In the genomic region with DNA sequence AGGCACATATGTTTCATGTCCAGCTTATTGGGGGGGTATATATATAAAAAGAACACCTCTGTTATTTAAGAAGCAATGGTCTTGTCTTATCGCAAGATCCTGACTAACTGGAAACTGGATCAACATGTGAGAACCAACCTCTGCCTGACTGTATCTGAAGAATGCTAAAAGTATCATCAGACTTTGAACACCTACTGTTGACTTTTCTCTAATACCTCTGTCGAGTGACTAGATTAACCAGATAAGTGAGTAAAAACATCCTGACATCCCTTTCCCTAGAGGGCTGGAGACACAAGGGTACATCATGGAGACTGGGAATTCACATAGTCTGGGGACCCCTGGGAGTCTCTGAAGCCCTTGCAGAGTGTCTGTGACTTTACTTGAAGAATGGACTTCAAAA, we compare ENCODE assay signal across 33 cellular contexts. TPM values are rescaled to one million over a fixed set of nuclear protein-coding genes. Genes with fewer than 3 reads are reported as not detected.
"Had no signal": no experiment of that assay in that cellular context is flagged by ENCODE, and none has a peak within 500 bp of the region (broad histone marks: within the 10 kb centered on the region; RNA-seq: fewer than 3 reads in every experiment).

No MANE protein-coding gene starts in this region.

- H3K27ac Mint-ChIP-seq: activated CD8-positive, alpha-beta T cell treated with anti-CD3 and anti-CD28 coated beads for 36 hours; activated naive CD4-positive, alpha-beta T cell treated with anti-CD3 and anti-CD28 coated beads, Interleukin-2, amount 50 U/mL, for 72 hours; dendritic cell treated with granulocyte-macrophage colony-stimulating factor and Interleukin-4, amounts not matched to agents 40 ng/mL and 50 ng/mL, for 4 days; endodermal cell; naive B cell; nephron progenitor cell; stimulated activated effector memory CD8-positive, alpha-beta T cell treated with anti-CD3 and anti-CD28 coated beads, Interleukin-12 subunit alpha, Interleukin-12 subunit beta, amount 100 ng/mL, for 72 hours; stimulated activated naive CD8-positive, alpha-beta T cell treated with anti-CD3 and anti-CD28 coated beads, Interleukin-15, Interleukin-2, amounts not matched to agents 100 ng/mL and 50 ng/mL, for 24 hours; T-helper 17 cell; WTC11 had no signal

- H3K27me3 Mint-ChIP-seq: dendritic cell treated with granulocyte-macrophage colony-stimulating factor and Interleukin-4, amounts not matched to agents 40 ng/mL and 50 ng/mL, for 4 days had no signal

- H3K36me3 ChIP-seq: breast epithelium, esophagus squamous epithelium, heart right ventricle, left ventricle myocardium inferior, neutrophil, sigmoid colon, thoracic aorta, uterus had no signal

- H3K4me1 Mint-ChIP-seq: nephron progenitor cell; stimulated activated effector memory CD8-positive, alpha-beta T cell treated with anti-CD3 and anti-CD28 coated beads, Interleukin-12 subunit alpha, Interleukin-12 subunit beta, amount 100 ng/mL, for 72 hours; T-helper 17 cell; WTC11 had no signal

- H3K4me3 ChIP-seq: breast epithelium, esophagus squamous epithelium, heart right ventricle, left ventricle myocardium inferior, sigmoid colon, thoracic aorta, uterus had no signal

- H3K9me3 ChIP-seq: breast epithelium, esophagus squamous epithelium, heart right ventricle, left ventricle myocardium inferior, neutrophil, sigmoid colon, thoracic aorta, uterus had no signal

- H3K4me3 Mint-ChIP-seq: activated CD8-positive, alpha-beta T cell treated with anti-CD3 and anti-CD28 coated beads for 36 hours; activated T-cell treated with anti-CD3 and anti-CD28 coated beads, Interleukin-2, amount 50 U/mL, for 4 hours; dendritic cell treated with granulocyte-macrophage colony-stimulating factor and Interleukin-4, amounts not matched to agents 40 ng/mL and 50 ng/mL, for 4 days; endodermal cell; naive B cell; nephron progenitor cell; stimulated activated effector memory CD8-positive, alpha-beta T cell treated with anti-CD3 and anti-CD28 coated beads, Interleukin-12 subunit alpha, Interleukin-12 subunit beta, amount 100 ng/mL, for 72 hours; stimulated activated naive CD8-positive, alpha-beta T cell treated with anti-CD3 and anti-CD28 coated beads, Interleukin-15, Interleukin-2, amounts not matched to agents 100 ng/mL and 50 ng/mL, for 24 hours; T-helper 17 cell; WTC11 had no signal

- H3K27me3 ChIP-seq: breast epithelium, esophagus squamous epithelium, heart right ventricle, neutrophil, sigmoid colon, uterus had no signal

- H3K4me1 ChIP-seq: breast epithelium, sigmoid colon, uterus had no signal

- H3K36me3 Mint-ChIP-seq: activated naive CD4-positive, alpha-beta T cell treated with anti-CD3 and anti-CD28 coated beads, Interleukin-2, amount 50 U/mL, for 72 hours; naive B cell; stimulated activated effector memory CD8-positive, alpha-beta T cell treated with anti-CD3 and anti-CD28 coated beads, Interleukin-12 subunit alpha, Interleukin-12 subunit beta, amount 100 ng/mL, for 72 hours; WTC11 had no signal

- H3K9me3 Mint-ChIP-seq: activated CD8-positive, alpha-beta T cell treated with anti-CD3 and anti-CD28 coated beads for 36 hours; activated naive CD4-positive, alpha-beta T cell treated with anti-CD3 and anti-CD28 coated beads, Interleukin-2, amount 50 U/mL, for 72 hours; activated T-cell treated with anti-CD3 and anti-CD28 coated beads, Interleukin-2, amount 50 U/mL, for 4 hours; dendritic cell treated with granulocyte-macrophage colony-stimulating factor and Interleukin-4, amounts not matched to agents 40 ng/mL and 50 ng/mL, for 4 days; endodermal cell; naive B cell; nephron progenitor cell; stimulated activated effector memory CD8-positive, alpha-beta T cell treated with anti-CD3 and anti-CD28 coated beads, Interleukin-12 subunit alpha, Interleukin-12 subunit beta, amount 100 ng/mL, for 72 hours; stimulated activated naive CD8-positive, alpha-beta T cell treated with anti-CD3 and anti-CD28 coated beads, Interleukin-15, Interleukin-2, amounts not matched to agents 100 ng/mL and 50 ng/mL, for 24 hours; WTC11 had no signal

- H3K27ac ChIP-seq: breast epithelium, esophagus squamous epithelium, heart right ventricle, left ventricle myocardium inferior, neutrophil, sigmoid colon, thoracic aorta, uterus had no signal

- DNase-seq: activated CD4-positive, alpha-beta T cell treated with anti-CD3 and anti-CD28 coated beads for 1 hour; activated CD4-positive, alpha-beta T cell treated with anti-CD3 and anti-CD28 coated beads, Interleukin-2, amount 50 U/mL, for 1 hour; activated CD8-positive, alpha-beta T cell treated with anti-CD3 and anti-CD28 coated beads for 36 hours; activated naive CD4-positive, alpha-beta T cell; activated T-cell treated with anti-CD3 and anti-CD28 coated beads, Interleukin-2, amount 50 U/mL, for 4 hours; central memory CD4-positive, alpha-beta T cell; endodermal cell; esophagus squamous epithelium; foreskin melanocyte; heart right ventricle; left ventricle myocardium inferior; naive B cell; nephron progenitor cell; retina; sigmoid colon; small intestine; stimulated activated CD4-positive, alpha-beta T cell treated with anti-CD3 and anti-CD28 coated beads, Interleukin-4, amount 100 ng/mL, for 24 hours; T-helper 17 cell; uterus had no signal

RNA-seq across cellular contexts. Expression of a gene that starts 49.7 kb away (rescaled TPM):
- total RNA-seq: activated CD8-positive, alpha-beta T cell treated with anti-CD3 and anti-CD28 coated beads for 36 hours; activated naive CD4-positive, alpha-beta T cell treated with anti-CD3 and anti-CD28 coated beads, Interleukin-2, amount 50 U/mL, for 72 hours; activated T-cell treated with anti-CD3 and anti-CD28 coated beads, Interleukin-2, amount 50 U/mL, for 4 hours; breast epithelium; endodermal cell; esophagus squamous epithelium; glomerular endothelial cell; lung microvascular endothelial cell; mesenteric fat pad; osteocyte; posterior vena cava; sigmoid colon; subcutaneous adipose tissue; T-helper 17 cell; thoracic aorta; uterus; WTC11 had no signal
- polyA plus RNA-seq: sigmoid colon had no signal
